8 cellular contexts compared by ENCODE assay signal in genomic region chr4:87543835-87544461, GRCh38. TPM values are rescaled to one million over a fixed set of nuclear protein-coding genes. Genes with fewer than 3 reads are reported as not detected.
DNase-seq lines count a peak whose midpoint lies in the region; ATAC-seq, FAIRE-seq and TF ChIP-seq lines count a peak whose summit lies in the region.

No MANE protein-coding gene starts in this region.

- BruUV-seq in mammary epithelial cell (replicated peaks; lab: Mats Ljungman, UMichigan): no TSS peak

- CTCF ChIA-PET in mammary epithelial cell (lab: Charles Lee; ENCODE audit: low non-redundant PET): interaction anchor here (0.6 to 0.8 kb wide), 2 partner anchors 132 to 430 kb away, joined by 4 to 7 read pairs; no protein-coding TSS in a partner anchor

- H3K4me1 ChIP-seq in mammary epithelial cell (ENCODE audit: insufficient read depth, low read length): no peaks in the 10 kb centered on the region
- no peaks in the 10 kb centered on the region for H3K4me1 ChIP-seq in lower lobe of right lung

- H2AFZ ChIP-seq in mammary epithelial cell (ENCODE audit: low read depth, low read length): no peak overlapping the region

- peak; percentile 35 for TF ChIP-seq CTCF in D721Med (IDR thresholded peaks at IDR 0.05; ENCODE audit: insufficient read depth, missing control alignments)
- peak; percentile 48 for TF ChIP-seq CTCF in LNCAP (IDR thresholded peaks at IDR 0.05)
- peak; percentile 53 to 75 for TF ChIP-seq CTCF in mammary epithelial cell (conservative IDR thresholded peaks at IDR 0.05 in 1 of 2, IDR thresholded peaks at IDR 0.05 in 1 of 2; ENCODE audit: extremely low read depth in 1 of 2, insufficient read depth in 1 of 2, low read depth in 1 of 2, low read length in 2 of 2)
- peak; percentile 51 for TF ChIP-seq CTCF in lower lobe of right lung (IDR thresholded peaks at IDR 0.05)

- H3K27me3 ChIP-seq in mammary epithelial cell (ENCODE audit: insufficient read depth, low read length) (no peaks in the 10 kb centered on the region), lower lobe of right lung (ENCODE audit: low read depth) (no peaks in the 10 kb centered on the region)

- DNase-seq in D721Med (ENCODE audit: insufficient read length, low spot score) (no peak), mammary epithelial cell (peak; percentile 49), lower lobe of right lung (no peak), RPMI8226 (no peak)
- DNase-seq in stimulated activated CD4-positive, alpha-beta T cell treated with anti-CD3 and anti-CD28 coated beads, Interleukin-4, amount 100 ng/mL, for 1 hour: no peak
- DNase-seq in stimulated activated naive CD8-positive, alpha-beta T cell treated with anti-CD3 and anti-CD28 coated beads, Interleukin-15, Interleukin-2, amounts not matched to agents 100 U/mL and 50 U/mL, for 24 hours: no peak

- no peak overlapping the region for H3K27ac ChIP-seq in mammary epithelial cell (ENCODE audit: insufficient read depth, low read depth, low read length)
- no peak overlapping the region for H3K27ac ChIP-seq in lower lobe of right lung

- no peak for FAIRE-seq in D721Med (lab: Jason Lieb, UNC)

- H3K4me2 ChIP-seq in mammary epithelial cell (ENCODE audit: insufficient read depth, low read depth, low read length): no peak overlapping the region

- intact Hi-C loops in mammary epithelial cell (cut with micrococcal nuclease) (loop anchor here (2.0 to 5.0 kb wide), 4 partner anchors 133 to 428 kb away; no protein-coding TSS in a partner anchor), lower lobe of right lung (cut with DNase I) (no loop called here)

- dilution Hi-C loops in mammary epithelial cell (cut with HindIII; ENCODE audit: low sequenced_read_pairs): loop anchor here (10.0 kb wide), 1 partner anchor 301 kb away; no protein-coding TSS in a partner anchor

- in situ Hi-C loops in mammary epithelial cell (cut with MboI; ENCODE audit: low sequenced_read_pairs in 2 of 2): loop anchor here in 1 of 2 donors (10.0 kb wide), 1 partner anchor 301 kb away; no protein-coding TSS in a partner anchor

- no peaks in the 10 kb centered on the region for H4K20me1 ChIP-seq in mammary epithelial cell (ENCODE audit: insufficient read depth, low read length)

- H3K9me3 ChIP-seq in mammary epithelial cell (replicated peaks; ENCODE audit: insufficient read depth, low read length) (no peaks in the 10 kb centered on the region), lower lobe of right lung (no peaks in the 10 kb centered on the region)

- H3K36me3 ChIP-seq in mammary epithelial cell (ENCODE audit: insufficient read depth, low read length) (no peaks in the 10 kb centered on the region), lower lobe of right lung (no peaks in the 10 kb centered on the region)

- no peak overlapping the region for H3K9ac ChIP-seq in mammary epithelial cell (ENCODE audit: insufficient read depth, low read length)

- peak in 1 of 2 donors; percentile 62 for ATAC-seq in lower lobe of right lung
- ATAC-seq in HG03097 (IDR thresholded peaks at IDR 0.05; ENCODE audit: low FRiP score, unreplicated experiment): no peak
- no peak for ATAC-seq in stimulated activated naive CD8-positive, alpha-beta T cell treated with anti-CD3 and anti-CD28 coated beads, Interleukin-15, Interleukin-2, amounts not matched to agents 100 U/mL and 50 U/mL, for 24 hours

- 5% methylated on average over 2 of the region's 3 CpGs for WGBS in mammary epithelial cell (ENCODE audit: low coverage, missing lambda C conversion rate)

- no peaks in the 10 kb centered on the region for H3K79me2 ChIP-seq in mammary epithelial cell (ENCODE audit: insufficient read depth, low read length)

- H3K4me3 ChIP-seq in mammary epithelial cell (replicated peaks in 1 of 3; ENCODE audit: insufficient read depth in 1 of 3, low read depth in 2 of 3, low read length in 3 of 3) (no peak overlapping the region), lower lobe of right lung (no peak overlapping the region)

RNA-seq across cellular contexts. Expression of gene SPARCL1, which starts 14.8 kb away (rescaled TPM):
- total RNA-seq in mammary epithelial cell: 1 to 10 TPM in 1 of 2 donors, not detected in 1; 1.2 TPM
- 0.01 TPM for polyA plus RNA-seq in mammary epithelial cell
- not detected for polyA minus RNA-seq in mammary epithelial cell
- total RNA-seq in lower lobe of right lung: 299 TPM

Comparison
In these comparisons a context has a peak if more than half of its experiments do, and no peak if none do; other contexts are left out.
1. RNA of gene SPARCL1, which starts 14.8 kb away (total RNA-seq): 299 TPM in lower lobe of right lung (single experiment); 1.2 TPM in mammary epithelial cell; every median in the first group is over 100 times any median in the second.
2. Peak in every context shown above with its lines, with median percentiles within 50 percentile points of each other: CTCF ChIP-seq.